7 cellular contexts compared by ENCODE assay signal in genomic region chr7:80078159-80078731, GRCh38. TPM values are rescaled to one million over a fixed set of nuclear protein-coding genes. Genes with fewer than 3 reads are reported as not detected.
DNase-seq lines count a peak whose midpoint lies in the region; ATAC-seq, FAIRE-seq and TF ChIP-seq lines count a peak whose summit lies in the region.

No MANE protein-coding gene starts in this region.

- H3K27me3 ChIP-seq in GM23248 (replicated peaks; ENCODE audit: insufficient read depth) (no peaks in the 10 kb centered on the region), pancreas (no peaks in the 10 kb centered on the region)

- peak overlapping the region; percentile 72 for H3K4me3 Mint-ChIP-seq in dendritic cell treated with granulocyte-macrophage colony-stimulating factor and Interleukin-4, amounts not matched to agents 40 ng/mL and 50 ng/mL, for 4 days

- H3K27me3 Mint-ChIP-seq in dendritic cell treated with granulocyte-macrophage colony-stimulating factor and Interleukin-4, amounts not matched to agents 40 ng/mL and 50 ng/mL, for 4 days: no peaks in the 10 kb centered on the region

- DNase-seq in GM23248 (peak; percentile 50), NOMO-1 treated with dmso at 0.1 percent for 144 hours (lab: John Stamatoyannopoulos, UW; ENCODE audit: unreplicated experiment) (peak; percentile 71), pancreas (no peak)
- DNase-seq in effector CD4-positive, alpha-beta T cell: no peak

- peaks cover 9% of the 10 kb centered on the region for H3K9me3 Mint-ChIP-seq in dendritic cell treated with granulocyte-macrophage colony-stimulating factor and Interleukin-4, amounts not matched to agents 40 ng/mL and 50 ng/mL, for 4 days

- H3F3A ChIP-seq in GM23248 (ENCODE audit: insufficient read depth): 0 out of 2 replicates have a peak, but pooled peaks cover 9% of the 10 kb centered on the region

- intact Hi-C loops in dendritic cell treated with granulocyte-macrophage colony-stimulating factor and Interleukin-4, amounts not matched to agents 40 ng/mL and 50 ng/mL, for 4 days (cut with micrococcal nuclease): no loop called here
- intact Hi-C loops in pancreas (cut with DNase I): no loop called here

- H3K4me1 Mint-ChIP-seq in dendritic cell treated with granulocyte-macrophage colony-stimulating factor and Interleukin-4, amounts not matched to agents 40 ng/mL and 50 ng/mL, for 4 days (ENCODE audit: low read depth): peaks cover 12% of the 10 kb centered on the region

- TF ChIP-seq CTCF in pancreas (IDR thresholded peaks at IDR 0.05): no peak

- H3K36me3 ChIP-seq in GM23248 (ENCODE audit: low read depth): no peaks in the 10 kb centered on the region
- H3K36me3 ChIP-seq in pancreas: no peaks in the 10 kb centered on the region

- H3K27ac ChIP-seq in GM23248 (peak overlapping the region; percentile 66), pancreas (no peak overlapping the region)

- ATAC-seq in pancreas: peak in 3 of 4 donors; percentile 62 to 70 (median 66)
- no peak for ATAC-seq in HG02642 (IDR thresholded peaks at IDR 0.05; ENCODE audit: poor library complexity, unreplicated experiment)
- ATAC-seq in GM18520 (IDR thresholded peaks at IDR 0.05; ENCODE audit: unreplicated experiment): no peak

- H3K9ac ChIP-seq in GM23248: peak overlapping the region; percentile 56

- no peak for FAIRE-seq in pancreas (lab: Jason Lieb, UNC)

- in situ Hi-C loops in GM23248 (cut with MboI): loop anchor here (25.0 kb wide), 1 partner anchor 584 kb away; no protein-coding TSS in a partner anchor

- H3K9me3 ChIP-seq in GM23248 (ENCODE audit: low read depth): no peaks in the 10 kb centered on the region
- no peaks in the 10 kb centered on the region for H3K9me3 ChIP-seq in pancreas

- no peaks in the 10 kb centered on the region for H3K9me2 ChIP-seq in GM23248 (ENCODE audit: insufficient read depth)

- H3K4me2 ChIP-seq in GM23248 (ENCODE audit: unreplicated experiment): peak overlapping the region; percentile 85

- H3K4me3 ChIP-seq in GM23248 (peak overlapping the region; percentile 68), pancreas (peak overlapping the region in 2 of 4 donors; percentile 15 to 19)

- no peaks in the 10 kb centered on the region for H3K79me2 ChIP-seq in GM23248 (ENCODE audit: insufficient read depth)

- H2AFZ ChIP-seq in GM23248: peak overlapping the region; percentile 88

- no peaks in the 10 kb centered on the region for H4K20me1 ChIP-seq in GM23248 (ENCODE audit: insufficient read depth)

- peaks cover 7% of the 10 kb centered on the region for H3K4me1 ChIP-seq in GM23248 (ENCODE audit: insufficient read depth)
- peaks cover 0 to 3% (median 0%) of the 10 kb centered on the region in 3 donors for H3K4me1 ChIP-seq in pancreas

- H3K27ac Mint-ChIP-seq in dendritic cell treated with granulocyte-macrophage colony-stimulating factor and Interleukin-4, amounts not matched to agents 40 ng/mL and 50 ng/mL, for 4 days: peak overlapping the region; percentile 21

- no peaks in the 10 kb centered on the region for H3K36me3 Mint-ChIP-seq in dendritic cell treated with granulocyte-macrophage colony-stimulating factor and Interleukin-4, amounts not matched to agents 40 ng/mL and 50 ng/mL, for 4 days (ENCODE audit: low read depth)

- WGBS in GM23248 (ENCODE audit: low coverage in 1 of 2, low lambda C conversion rate in 2 of 2, missing lambda C conversion rate in 2 of 2), 2 experiments: 19 to 23% methylated on average over 5 of the region's 5 CpGs
- 1 to 3% methylated on average over 5 of the region's 5 CpGs for WGBS in pancreas, 2 donors

RNA-seq across cellular contexts. Expression of gene GNAI1, which starts 56.4 kb away (rescaled TPM):
- total RNA-seq in GM23248 (2014; rRNA removed; shearing (Covaris generic)): 30.7 and 35.3 TPM in 2 replicates
- polyA plus RNA-seq in GM23248 (2016; fragmentation: Nextera tagmentation; extraction: Ambion mirVana) (47.0 and 50.4 TPM in 2 replicates), pancreas (10 to 100 TPM in 1 of 2 donors, 1 to 10 TPM in 1; 4.3 to 25.9 TPM)
- total RNA-seq in pancreas: 1 to 10 TPM; 3.0 to 8.6 (median 4.9) TPM

Comparison
In these comparisons a context has a peak if more than half of its experiments do, and no peak if none do; other contexts are left out.
1. DNase-seq: peak in GM23248 (single experiment) and NOMO-1 treated with dmso at 0.1 percent for 144 hours (single experiment); none in pancreas (0 of 6) and effector CD4-positive, alpha-beta T cell (single experiment).
2. ATAC-seq: peak in pancreas (3 of 4); none in HG02642 (single experiment) and GM18520 (single experiment).